Comparison of ENCODE assay signal across 1 cellular context in genomic region chr15:52179278-52180195, GRCh38.
TF ChIP-seq lines count a peak whose summit lies in the region.

No MANE protein-coding gene starts in this region.

TF ChIP-seq in HepG2, 621 proteins besides CTCF, POLR2A, EP300 and RAD21 (continued from another document and continues in another):
- TF ChIP-seq ZNF609 (CRISPR knock-in tag; IDR thresholded peaks at IDR 0.05; ENCODE audit: borderline replicate concordance) = peak; percentile 45; the same call in 1 of the 2 replicates
- 0 out of 2 replicates have a peak, but pooled peaks have one; percentile 49 for TF ChIP-seq TERF1 (CRISPR knock-in tag; IDR thresholded peaks at IDR 0.05)
- 0 out of 2 replicates have a peak, but pooled peaks have one; percentile 25 for TF ChIP-seq KDM5B (CRISPR knock-in tag; IDR thresholded peaks at IDR 0.05; ENCODE audit: borderline replicate concordance)
- no peak for TF ChIP-seq ZNF407 (CRISPR knock-in tag; IDR thresholded peaks at IDR 0.05; ENCODE audit: not compliant biosample characterization)
- TF ChIP-seq POLR2AphosphoS2 (IDR thresholded peaks at IDR 0.05; ENCODE audit: low read depth, low read length) = no peak
- peak; percentile 90 for TF ChIP-seq BCL3 (CRISPR knock-in tag; IDR thresholded peaks at IDR 0.05)
- 0 out of 2 replicates have a peak, but pooled peaks have one; percentile 36 for TF ChIP-seq PITX1 (CRISPR knock-in tag; IDR thresholded peaks at IDR 0.05)
- TF ChIP-seq CREBL2 (CRISPR knock-in tag; IDR thresholded peaks at IDR 0.05; ENCODE audit: borderline replicate concordance) = peak; percentile 85; the same call in 1 of the 2 replicates
- TF ChIP-seq FOXO4 (CRISPR knock-in tag; conservative IDR thresholded peaks at IDR 0.05) = no peak
- 0 out of 2 replicates have a peak, but pooled peaks have one; percentile 16 for TF ChIP-seq POGK (CRISPR knock-in tag; conservative IDR thresholded peaks at IDR 0.05)
- TF ChIP-seq ZSCAN5A (CRISPR knock-in tag; IDR thresholded peaks at IDR 0.05; ENCODE audit: borderline replicate concordance) = 0 out of 2 replicates have a peak, but pooled peaks have one; percentile 15
- peak; percentile 65; the same call in 1 of the 2 replicates for TF ChIP-seq ZNF558 (CRISPR knock-in tag; IDR thresholded peaks at IDR 0.05; ENCODE audit: borderline replicate concordance)
- peak; percentile 61; the same call in 1 of the 2 replicates for TF ChIP-seq REPIN1 (CRISPR knock-in tag; IDR thresholded peaks at IDR 0.05; ENCODE audit: borderline replicate concordance, low read depth)
- peak; percentile 55; the same call in 1 of the 2 replicates for TF ChIP-seq ZBTB2 (CRISPR knock-in tag; IDR thresholded peaks at IDR 0.05; ENCODE audit: low read depth)
- peak; percentile 74 for TF ChIP-seq RBFOX2 (IDR thresholded peaks at IDR 0.05; ENCODE audit: low read depth, low read length)
- peak; percentile 47; the same call in 1 of the 2 replicates for TF ChIP-seq MED1 (CRISPR knock-in tag; IDR thresholded peaks at IDR 0.05)
- 0 out of 2 replicates have a peak, but pooled peaks have one; percentile 13 for TF ChIP-seq GMEB2 (CRISPR knock-in tag; IDR thresholded peaks at IDR 0.05; ENCODE audit: low read depth)
- peak; percentile 55; the same call in 1 of the 2 replicates for TF ChIP-seq ZIK1 (CRISPR knock-in tag; IDR thresholded peaks at IDR 0.05; ENCODE audit: borderline replicate concordance, low read depth)
- peak; percentile 64; the same call in 1 of the 2 replicates for TF ChIP-seq ATF7-NPFF (CRISPR knock-in tag; IDR thresholded peaks at IDR 0.05; ENCODE audit: low read depth)
- TF ChIP-seq NFKB2 (CRISPR knock-in tag; IDR thresholded peaks at IDR 0.05; ENCODE audit: borderline replicate concordance) = peak; percentile 20; the same call in 1 of the 2 replicates
- 0 out of 2 replicates have a peak, but pooled peaks have one; percentile 56 for TF ChIP-seq ZMAT3 (CRISPR knock-in tag; conservative IDR thresholded peaks at IDR 0.05)
